In the genomic region with DNA sequence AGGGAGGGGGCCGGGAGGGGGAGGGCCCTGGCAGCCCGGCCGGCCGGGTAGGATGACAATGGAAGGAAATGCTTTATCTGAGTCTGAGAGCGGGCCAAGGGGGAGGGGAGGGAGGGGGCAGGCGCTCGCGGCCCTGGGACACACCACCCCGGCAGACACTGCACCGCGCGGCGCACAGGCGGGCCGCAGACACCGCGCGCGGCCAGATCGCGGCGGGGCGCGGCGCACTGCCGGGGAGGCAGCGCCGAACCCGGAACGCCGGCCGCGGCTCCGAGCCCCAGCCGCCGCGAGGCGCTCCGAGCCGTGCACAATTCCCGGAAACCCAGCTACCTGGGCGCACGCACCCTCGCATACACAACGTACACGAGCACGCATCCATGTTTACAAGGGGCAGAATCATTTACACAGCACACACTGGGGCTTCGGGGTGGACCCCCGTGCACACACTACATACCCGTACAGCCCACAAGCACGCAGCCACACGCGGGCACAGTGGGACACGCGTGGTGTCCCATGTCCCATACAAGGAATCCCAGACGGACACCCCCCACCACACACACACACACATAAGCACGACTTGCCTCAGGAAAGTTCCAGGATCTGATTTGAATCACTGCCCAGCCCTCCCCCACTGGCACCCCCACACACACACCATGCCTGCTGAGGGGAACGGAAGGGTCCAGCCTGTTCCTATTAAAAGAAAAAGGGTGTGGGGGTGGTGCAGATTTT, we compare ENCODE assay signal across 8 cellular contexts. TPM values are rescaled to one million over a fixed set of nuclear protein-coding genes. Genes with fewer than 3 reads are reported as not detected.
A peak's percentile ranks its signal among the peaks of the same experiment; 100 is the strongest.
DNase-seq lines count a peak whose midpoint lies in the region; ATAC-seq and TF ChIP-seq lines count a peak whose summit lies in the region.

A gene (minus strand): TSS at position 2 of the 729 bp plus-strand sequence. CDS start 118 bp downstream, outside the sequence.

- H3K36me3 ChIP-seq in ACC112 (ENCODE audit: insufficient read depth, low read length) (0 out of 2 replicates have a peak, but pooled peaks cover under 1% of the 10 kb centered on the region), SK-N-MC (ENCODE audit: insufficient read depth, low read length) (no peaks in the 10 kb centered on the region), osteoblast (ENCODE audit: insufficient read depth, low read length) (no peaks in the 10 kb centered on the region)

- H3K4me1 ChIP-seq in ACC112 (ENCODE audit: control insufficient read depth, insufficient read depth, low read length, unreplicated experiment): peaks cover 59% of the 10 kb centered on the region
- peaks cover 48% of the 10 kb centered on the region for H3K4me1 ChIP-seq in osteoblast (ENCODE audit: insufficient read depth, low read length)

- no peaks in the 10 kb centered on the region for H3K9me3 Mint-ChIP-seq in activated naive CD8-positive, alpha-beta T cell treated with anti-CD3 and anti-CD28 coated beads for 36 hours
- H3K9me3 Mint-ChIP-seq in glutamatergic neuron (ENCODE audit: unreplicated experiment) (peaks cover 16% of the 10 kb centered on the region), type B pancreatic cell (no peaks in the 10 kb centered on the region)

- no peaks in the 10 kb centered on the region for H3K27me3 Mint-ChIP-seq in activated naive CD8-positive, alpha-beta T cell treated with anti-CD3 and anti-CD28 coated beads for 36 hours
- peaks cover 18% of the 10 kb centered on the region for H3K27me3 Mint-ChIP-seq in glutamatergic neuron (ENCODE audit: unreplicated experiment)
- H3K27me3 Mint-ChIP-seq in type B pancreatic cell: no peaks in the 10 kb centered on the region

- no peaks in the 10 kb centered on the region for H3K9me3 ChIP-seq in SK-N-MC (ENCODE audit: low read depth, low read length)
- no peaks in the 10 kb centered on the region for H3K9me3 ChIP-seq in osteoblast (ENCODE audit: low read depth, low read length)

- H3K79me2 ChIP-seq in ACC112 (ENCODE audit: control insufficient read depth, insufficient read depth, low read length, unreplicated experiment) (peaks cover 52% of the 10 kb centered on the region), osteoblast (ENCODE audit: insufficient read depth, low read length) (peaks cover 48% of the 10 kb centered on the region)

- H3K36me3 Mint-ChIP-seq in activated naive CD8-positive, alpha-beta T cell treated with anti-CD3 and anti-CD28 coated beads for 36 hours: peaks cover 37% of the 10 kb centered on the region
- H3K36me3 Mint-ChIP-seq in glutamatergic neuron (ENCODE audit: unreplicated experiment): no peaks in the 10 kb centered on the region
- no peaks in the 10 kb centered on the region for H3K36me3 Mint-ChIP-seq in type B pancreatic cell

- H3K27ac Mint-ChIP-seq in activated naive CD8-positive, alpha-beta T cell treated with anti-CD3 and anti-CD28 coated beads for 36 hours: peak within 1 kb of the TSS; percentile 99
- peak within 1 kb of the TSS; percentile 90 for H3K27ac Mint-ChIP-seq in glutamatergic neuron (ENCODE audit: unreplicated experiment)
- peak within 1 kb of the TSS; percentile 97 for H3K27ac Mint-ChIP-seq in type B pancreatic cell

- peak within 1 kb of the TSS; percentile 98 for H3K4me3 Mint-ChIP-seq in activated naive CD8-positive, alpha-beta T cell treated with anti-CD3 and anti-CD28 coated beads for 36 hours
- peak within 1 kb of the TSS; percentile 91 for H3K4me3 Mint-ChIP-seq in glutamatergic neuron (ENCODE audit: unreplicated experiment)
- H3K4me3 Mint-ChIP-seq in type B pancreatic cell: peak within 1 kb of the TSS; percentile 98

- DNase-seq in HT1080 (ENCODE audit: low read depth): peak; percentile 82
- no peak for DNase-seq in SK-N-MC (ENCODE audit: low read depth, low spot score)
- peak; percentile 72 for DNase-seq in activated naive CD8-positive, alpha-beta T cell treated with anti-CD3 and anti-CD28 coated beads for 36 hours
- DNase-seq in glutamatergic neuron: peak; percentile 80
- peak; percentile 98 for DNase-seq in osteoblast (ENCODE audit: insufficient read length, low spot score, missing footprints)
- no peak for DNase-seq in type B pancreatic cell (ENCODE audit: extremely low spot score, unreplicated experiment)

- ATAC-seq in GM18867 (IDR thresholded peaks at IDR 0.05; ENCODE audit: unreplicated experiment): peak; percentile 47

- TF ChIP-seq CTCF in glutamatergic neuron (IDR thresholded peaks at IDR 0.05; ENCODE audit: partially characterized antibody, unreplicated experiment): no peak
- no peak for TF ChIP-seq CTCF in osteoblast (IDR thresholded peaks at IDR 0.05; ENCODE audit: extremely low read depth, low read depth, low read length)
- TF ChIP-seq CTCF in type B pancreatic cell (conservative IDR thresholded peaks at IDR 0.05): no peak

- peaks cover 32% of the 10 kb centered on the region for H4K20me1 ChIP-seq in osteoblast (ENCODE audit: insufficient read depth, low read length)

- H3K4me3 ChIP-seq in ACC112 (ENCODE audit: low read depth, low read length): peak within 1 kb of the TSS; percentile 92
- H3K4me3 ChIP-seq in SK-N-MC: peak within 1 kb of the TSS; percentile 93
- H3K4me3 ChIP-seq in osteoblast (ENCODE audit: insufficient read depth, low read length): peak within 1 kb of the TSS; percentile 84

- peak within 1 kb of the TSS; percentile 81 for H3K9ac ChIP-seq in SK-N-MC (ENCODE audit: insufficient read length)

- H3K27ac ChIP-seq in ACC112 (ENCODE audit: low read depth, low read length) (peak within 1 kb of the TSS; percentile 92), SK-N-MC (peak within 1 kb of the TSS; percentile 81), osteoblast (ENCODE audit: low read depth, low read length) (peak within 1 kb of the TSS; percentile 95)

- H3K4me2 ChIP-seq in osteoblast (ENCODE audit: insufficient read depth, low read length): peak within 1 kb of the TSS; percentile 96

- H3K27me3 ChIP-seq in ACC112 (ENCODE audit: insufficient read depth, low read length) (no peaks in the 10 kb centered on the region), osteoblast (ENCODE audit: insufficient read depth, low read length) (no peaks in the 10 kb centered on the region)

- H2AFZ ChIP-seq in ACC112 (ENCODE audit: low read length, unreplicated experiment): peak within 1 kb of the TSS; percentile 84
- H2AFZ ChIP-seq in osteoblast (ENCODE audit: low read length): peak within 1 kb of the TSS; percentile 73

- peaks cover 70% of the 10 kb centered on the region for H3K4me1 Mint-ChIP-seq in activated naive CD8-positive, alpha-beta T cell treated with anti-CD3 and anti-CD28 coated beads for 36 hours
- peaks cover 24% of the 10 kb centered on the region for H3K4me1 Mint-ChIP-seq in glutamatergic neuron (ENCODE audit: low read depth, unreplicated experiment)
- peaks cover 56% of the 10 kb centered on the region for H3K4me1 Mint-ChIP-seq in type B pancreatic cell (ENCODE audit: unreplicated experiment)

RNA-seq across cellular contexts. Expression of the gene that starts here (rescaled TPM):
- total RNA-seq in HT1080 (2014; rRNA removed; shearing (Covaris generic)): 36.8 and 40.0 TPM in 2 replicates
- 46.7 and 49.2 TPM in 2 replicates for polyA plus RNA-seq in HT1080 (2015; cell fraction: cytosol; rRNA removed)
- polyA plus RNA-seq in HT1080 (2015; cell fraction: nucleus; rRNA removed): 105 and 114 TPM in 2 replicates
- 100 to 1,000 TPM; 233 to 246 TPM for total RNA-seq in activated naive CD8-positive, alpha-beta T cell treated with anti-CD3 and anti-CD28 coated beads for 36 hours
- total RNA-seq in glutamatergic neuron (ENCODE audit: unreplicated experiment) (67.9 TPM), osteoblast (39.8 and 41.3 TPM in 2 replicates), type B pancreatic cell (ENCODE audit: low replicate concordance) (71.5 and 76.1 TPM in 2 replicates)

Comparison
In these comparisons a context has a peak if more than half of its experiments do, and no peak if none do; other contexts are left out.
1. DNase-seq: peak in HT1080 (single experiment), activated naive CD8-positive, alpha-beta T cell treated with anti-CD3 and anti-CD28 coated beads for 36 hours (single experiment), glutamatergic neuron (single experiment) and osteoblast (single experiment); none in SK-N-MC (single experiment) and type B pancreatic cell (single experiment).
2. Peak in every context shown above with its lines, with median percentiles within 50 percentile points of each other: H3K27ac ChIP-seq, H3K4me3 ChIP-seq, H3K27ac Mint-ChIP-seq and H3K4me3 Mint-ChIP-seq.